Comparison of ENCODE assay signal across 11 cellular contexts in genomic region chr4:40587826-40588225, GRCh38. TPM values are rescaled to one million over a fixed set of nuclear protein-coding genes. Genes with fewer than 3 reads are reported as not detected.
DNase-seq lines count a peak whose midpoint lies in the region; ATAC-seq and TF ChIP-seq lines count a peak whose summit lies in the region.
"Had no signal": no experiment of that assay in that cellular context is flagged by ENCODE, and none has a peak within 500 bp of the region (broad histone marks: within the 10 kb centered on the region; RNA-seq: fewer than 3 reads in every experiment).

No MANE protein-coding gene starts in this region.

- H3K36me3 ChIP-seq in IMR-90 (ENCODE audit: control insufficient read depth, insufficient read depth, low read length) (no peaks in the 10 kb centered on the region), upper lobe of right lung (no peaks in the 10 kb centered on the region)

- no peak overlapping the region for H3K56ac ChIP-seq in IMR-90 (ENCODE audit: extremely low read depth, insufficient read depth, low read length)

- peak overlapping the region; percentile 61 for H2BK5ac ChIP-seq in IMR-90 (ENCODE audit: low read depth, low read length, poor library complexity, severe bottlenecking)

- ATAC-seq in IMR-90 (ENCODE audit: low read depth) (peak; percentile 94), upper lobe of right lung (peak; percentile 79), HG02763 (IDR thresholded peaks at IDR 0.05; ENCODE audit: unreplicated experiment) (no peak)
- ATAC-seq in stimulated activated effector memory CD8-positive, alpha-beta T cell treated with anti-CD3 and anti-CD28 coated beads, Interleukin-12 subunit alpha, Interleukin-12 subunit beta, amount 100 ng/mL, for 72 hours, result no peak
- ATAC-seq: HCT116 had no signal

- H3K4me1 Mint-ChIP-seq in stimulated activated effector memory CD8-positive, alpha-beta T cell treated with anti-CD3 and anti-CD28 coated beads, Interleukin-12 subunit alpha, Interleukin-12 subunit beta, amount 100 ng/mL, for 72 hours, result no peaks in the 10 kb centered on the region

- no peaks in the 10 kb centered on the region for H3K79me1 ChIP-seq in IMR-90 (ENCODE audit: low read depth in 1 of 2, low read length in 2 of 2)

- H3K4ac ChIP-seq in IMR-90 (ENCODE audit: low read depth, low read length), result no peak overlapping the region

- no peak overlapping the region for H3K4me3 ChIP-seq in IMR-90 (ENCODE audit: insufficient read depth, low read depth, low read length)
- no peak overlapping the region for H3K4me3 ChIP-seq in upper lobe of right lung

- no peaks in the 10 kb centered on the region for H3K27me3 ChIP-seq in IMR-90 (ENCODE audit: control insufficient read depth, insufficient read depth, low read length)
- H3K27me3 ChIP-seq in upper lobe of right lung, result no peaks in the 10 kb centered on the region

- dilution Hi-C loops in IMR-90 (cut with HindIII; ENCODE audit: low sequenced_read_pairs, unreplicated experiment), result no loop called here

- H3K36me3 Mint-ChIP-seq in stimulated activated effector memory CD8-positive, alpha-beta T cell treated with anti-CD3 and anti-CD28 coated beads, Interleukin-12 subunit alpha, Interleukin-12 subunit beta, amount 100 ng/mL, for 72 hours, result no peaks in the 10 kb centered on the region

- no peak overlapping the region; the same call in 1 of the 2 replicates for H4K5ac ChIP-seq in IMR-90 (ENCODE audit: low read depth, low read length)

- no peak overlapping the region; the same call in 1 of the 2 replicates for H3K14ac ChIP-seq in IMR-90 (replicated peaks; ENCODE audit: low read depth, low read length)

- TF ChIP-seq CTCF in IMR-90 (conservative IDR thresholded peaks at IDR 0.05; ENCODE audit: low read depth, low read length) (no peak), upper lobe of right lung (IDR thresholded peaks at IDR 0.05) (no peak)

- no peak overlapping the region for H3K27ac Mint-ChIP-seq in stimulated activated effector memory CD8-positive, alpha-beta T cell treated with anti-CD3 and anti-CD28 coated beads, Interleukin-12 subunit alpha, Interleukin-12 subunit beta, amount 100 ng/mL, for 72 hours

- in situ Hi-C loops in IMR-90 (cut with MboI; ENCODE audit: low sequenced_read_pairs), result no loop called here

- BruUV-seq in IMR-90 (replicated peaks; lab: Mats Ljungman, UMichigan), result no TSS peak

- POLR2A ChIA-PET in IMR-90 (lab: Charles Lee; ENCODE audit: unreplicated experiment), result no interaction called here

- no peaks in the 10 kb centered on the region for H4K20me1 ChIP-seq in IMR-90 (ENCODE audit: insufficient read depth, low read length)

- intact Hi-C loops in IMR-90 (cut with micrococcal nuclease), result no loop called here
- intact Hi-C loops in upper lobe of right lung (cut with DNase I), result no loop called here

- DNase-seq in IMR-90 (peak; percentile 73), amniotic stem cell (lab: John Stamatoyannopoulos, UW) (peak; percentile 20), kidney tubule cell (ENCODE audit: low spot score) (peak; percentile 49), upper lobe of right lung (no peak)
- no peak for DNase-seq in activated T-cell treated with anti-CD3 and anti-CD28 coated beads, Interleukin-2, amount 50 U/mL, for 48 hours
- DNase-seq in stimulated activated effector memory CD8-positive, alpha-beta T cell treated with anti-CD3 and anti-CD28 coated beads, Interleukin-12 subunit alpha, Interleukin-12 subunit beta, amount 100 ng/mL, for 72 hours (ENCODE audit: low spot score in 2 of 2), result no peak
- DNase-seq: activated T-cell treated with anti-CD3 and anti-CD28 coated beads for 4 hours, caudate nucleus, NCI-H1417 had no signal

- H2AK5ac ChIP-seq in IMR-90 (ENCODE audit: low read depth, low read length), result no peak overlapping the region

- peak overlapping the region; percentile 81 for H3K4me2 ChIP-seq in IMR-90 (ENCODE audit: low read depth, low read length)

- 20% methylated on average over 1 of the region's 3 CpGs; no CpG with 5 or more reads in 1 of the 2 experiments for WGBS in IMR-90 (ENCODE audit: extremely low coverage in 2 of 2, insufficient read length in 1 of 2), 2 experiments

- H3K9me3 Mint-ChIP-seq in stimulated activated effector memory CD8-positive, alpha-beta T cell treated with anti-CD3 and anti-CD28 coated beads, Interleukin-12 subunit alpha, Interleukin-12 subunit beta, amount 100 ng/mL, for 72 hours, result no peaks in the 10 kb centered on the region

- no peak for TF ChIP-seq RAD21 in IMR-90 (IDR thresholded peaks at IDR 0.05; ENCODE audit: low read length)

- no peak overlapping the region for H2AK9ac ChIP-seq in IMR-90 (replicated peaks; ENCODE audit: low read depth, low read length, poor library complexity)

- no peak overlapping the region for H3K9ac ChIP-seq in IMR-90 (ENCODE audit: low read depth, low read length)

- no peak overlapping the region for H2BK15ac ChIP-seq in IMR-90 (ENCODE audit: low read depth, low read length)

- H2BK20ac ChIP-seq in IMR-90 (ENCODE audit: low read depth, low read length), result no peak overlapping the region

- no peak overlapping the region for H2BK120ac ChIP-seq in IMR-90 (ENCODE audit: low read depth, low read length)

- CTCF ChIA-PET in IMR-90 (lab: Yijun Ruan, JAX), result no interaction called here

- peaks cover 10% of the 10 kb centered on the region for H3K9me1 ChIP-seq in IMR-90 (ENCODE audit: insufficient read depth, low read length)

- no peaks in the 10 kb centered on the region for H3K9me3 ChIP-seq in IMR-90 (ENCODE audit: control insufficient read depth, insufficient read depth, low read length)
- H3K9me3 ChIP-seq in upper lobe of right lung, result no peaks in the 10 kb centered on the region

- H3K18ac ChIP-seq in IMR-90 (ENCODE audit: low read depth, low read length), result peak overlapping the region; percentile 86

- peak overlapping the region in 1 of 2 experiments; percentile 27; a peak in 1 of 4 replicates for H4K8ac ChIP-seq in IMR-90 (ENCODE audit: low read depth in 2 of 2, low read length in 2 of 2)

- H3K4me3 Mint-ChIP-seq in stimulated activated effector memory CD8-positive, alpha-beta T cell treated with anti-CD3 and anti-CD28 coated beads, Interleukin-12 subunit alpha, Interleukin-12 subunit beta, amount 100 ng/mL, for 72 hours, result no peak overlapping the region

- H2AFZ ChIP-seq in IMR-90 (replicated peaks; ENCODE audit: low read length, poor library complexity), result peak overlapping the region; percentile 46

- no peak overlapping the region for H3K23ac ChIP-seq in IMR-90 (ENCODE audit: low read depth, low read length)

- peaks cover 12% of the 10 kb centered on the region for H3K4me1 ChIP-seq in IMR-90 (ENCODE audit: control insufficient read depth, insufficient read depth, low read length)
- no peaks in the 10 kb centered on the region for H3K4me1 ChIP-seq in upper lobe of right lung

- no peak for TF ChIP-seq POLR2A in IMR-90 (IDR thresholded peaks at IDR 0.05; ENCODE audit: low read depth, low read length)

- no peak overlapping the region for H4K91ac ChIP-seq in IMR-90 (ENCODE audit: insufficient read depth, low read depth, low read length)

- H3K27ac ChIP-seq in IMR-90 (ENCODE audit: insufficient read depth, low read length) (peak overlapping the region; percentile 56; the same call in 1 of the 2 replicates), upper lobe of right lung (peak overlapping the region; percentile 32)

TF ChIP-seq in IMR-90, 13 proteins besides CTCF, POLR2A, EP300 and RAD21:
- no peak for TF ChIP-seq ELK1 (IDR thresholded peaks at IDR 0.05; ENCODE audit: borderline replicate concordance, low read depth, low read length)
- TF ChIP-seq FOS (IDR thresholded peaks at IDR 0.05; ENCODE audit: low read depth, low read length), result 0 out of 2 replicates have a peak, but pooled peaks have one; percentile 28
- no peak for TF ChIP-seq NFE2L2 (IDR thresholded peaks at IDR 0.05; ENCODE audit: low read depth, low read length)
- TF ChIP-seq CHD1 (IDR thresholded peaks at IDR 0.05; ENCODE audit: low read depth, low read length), result no peak
- TF ChIP-seq BHLHE40 (IDR thresholded peaks at IDR 0.05; ENCODE audit: low read depth, low read length), result no peak
- no peak for TF ChIP-seq USF2 (IDR thresholded peaks at IDR 0.05; ENCODE audit: low read depth, low read length)
- TF ChIP-seq CEBPB (IDR thresholded peaks at IDR 0.05; ENCODE audit: low read depth, low read length), result peak; percentile 87
- TF ChIP-seq SMC3 (IDR thresholded peaks at IDR 0.05; ENCODE audit: low read depth, low read length), result no peak
- no peak for TF ChIP-seq RCOR1 (IDR thresholded peaks at IDR 0.05; ENCODE audit: insufficient replicate concordance, low read length)
- TF ChIP-seq RFX5 (IDR thresholded peaks at IDR 0.05; ENCODE audit: low read depth, low read length), result no peak

RNA-seq across cellular contexts. Expression of gene RBM47, which starts 41.8 kb away (rescaled TPM):
- total RNA-seq in IMR-90 (2012; rRNA removed), result 0.83 and 1.1 TPM in 2 replicates
- polyA plus RNA-seq in IMR-90 (2012; rRNA removed), result 0.44 and 0.59 TPM in 2 replicates
- polyA plus RNA-seq in IMR-90 (2012; cell fraction: cytosol; rRNA removed), result 1.1 and 1.6 TPM in 2 replicates
- polyA plus RNA-seq in IMR-90 (2012; cell fraction: nucleus; rRNA removed; ENCODE audit: low replicate concordance), result 0.41 and 0.99 TPM in 2 replicates
- 105 TPM for total RNA-seq in upper lobe of right lung

Comparison
In these comparisons a context has a peak if more than half of its experiments do, and no peak if none do; other contexts are left out.
1. ATAC-seq: peak in IMR-90 (single experiment) and upper lobe of right lung (single experiment); none in HG02763 (single experiment) and stimulated activated effector memory CD8-positive, alpha-beta T cell treated with anti-CD3 and anti-CD28 coated beads, Interleukin-12 subunit alpha, Interleukin-12 subunit beta, amount 100 ng/mL, for 72 hours (single experiment).
2. DNase-seq: peak in IMR-90 (single experiment), amniotic stem cell (single experiment) and kidney tubule cell (single experiment); none in upper lobe of right lung (single experiment), activated T-cell treated with anti-CD3 and anti-CD28 coated beads, Interleukin-2, amount 50 U/mL, for 48 hours (0 of 2) and stimulated activated effector memory CD8-positive, alpha-beta T cell treated with anti-CD3 and anti-CD28 coated beads, Interleukin-12 subunit alpha, Interleukin-12 subunit beta, amount 100 ng/mL, for 72 hours (0 of 2).
3. RNA of gene RBM47, which starts 41.8 kb away (total RNA-seq): 105 TPM in upper lobe of right lung (single experiment); 0.83 to 1.1 TPM in IMR-90; every median in the first group is over 10 times any median in the second.